In genomic region chr2:212730994-212731393, GRCh38 we compare ENCODE assay signal across 11 cellular contexts.
A peak's percentile ranks its signal among the peaks of the same experiment; 100 is the strongest.
DNase-seq lines count a peak whose midpoint lies in the region; ATAC-seq and TF ChIP-seq lines count a peak whose summit lies in the region.
"Had no signal": no experiment of that assay in that cellular context is flagged by ENCODE, and none has a peak within 500 bp of the region (broad histone marks: within the 10 kb centered on the region; RNA-seq: fewer than 3 reads in every experiment).

No MANE protein-coding gene starts in this region.

- WGBS in ovary, 3 donors, result 80 to 88% (median 81%) methylated on average over 2 of the region's 2 CpGs

- ATAC-seq in GM18505 (IDR thresholded peaks at IDR 0.05; ENCODE audit: unreplicated experiment) (peak; percentile 88), GM19397 (IDR thresholded peaks at IDR 0.05; ENCODE audit: unreplicated experiment) (peak; percentile 63), HG02884 (IDR thresholded peaks at IDR 0.05; ENCODE audit: unreplicated experiment) (peak; percentile 78), HG03575 (IDR thresholded peaks at IDR 0.05; ENCODE audit: extremely low read depth, insufficient number of reproducible peaks, low FRiP score, unreplicated experiment) (peak; percentile 76)

- no peaks in the 10 kb centered on the region for H3K27me3 ChIP-seq in ovary

- no peak overlapping the region for H3K27ac ChIP-seq in ovary

- no peaks in the 10 kb centered on the region for H3K4me1 ChIP-seq in ovary (ENCODE audit: insufficient read depth)

- H3K9me3 ChIP-seq in ovary, result no peaks in the 10 kb centered on the region

- H3K4me3 ChIP-seq in ovary, result no peak overlapping the region

- TF ChIP-seq POLR2A in GM18505 (IDR thresholded peaks at IDR 0.05; ENCODE audit: borderline replicate concordance, extremely low read depth, insufficient read depth, insufficient read length) (no peak), ovary (IDR thresholded peaks at IDR 0.05) (no peak)

- DNase-seq in ecto neural progenitor cell (ENCODE audit: low spot score) (no peak), ovary (no peak), T1000 (lab: John Stamatoyannopoulos, UW) (no peak), mucosa of gallbladder (ENCODE audit: low spot score) (no peak)
- DNase-seq: cortex of kidney, glutamatergic neuron, Karpas-422 had no signal

- TF ChIP-seq CTCF in ovary (IDR thresholded peaks at IDR 0.05), result no peak

- H3K36me3 ChIP-seq in ovary, result no peaks in the 10 kb centered on the region

- TF ChIP-seq EP300 in ovary (IDR thresholded peaks at IDR 0.05), result no peak

- intact Hi-C loops in ovary (cut with DNase I), result no loop called here
